In the genomic region with DNA sequence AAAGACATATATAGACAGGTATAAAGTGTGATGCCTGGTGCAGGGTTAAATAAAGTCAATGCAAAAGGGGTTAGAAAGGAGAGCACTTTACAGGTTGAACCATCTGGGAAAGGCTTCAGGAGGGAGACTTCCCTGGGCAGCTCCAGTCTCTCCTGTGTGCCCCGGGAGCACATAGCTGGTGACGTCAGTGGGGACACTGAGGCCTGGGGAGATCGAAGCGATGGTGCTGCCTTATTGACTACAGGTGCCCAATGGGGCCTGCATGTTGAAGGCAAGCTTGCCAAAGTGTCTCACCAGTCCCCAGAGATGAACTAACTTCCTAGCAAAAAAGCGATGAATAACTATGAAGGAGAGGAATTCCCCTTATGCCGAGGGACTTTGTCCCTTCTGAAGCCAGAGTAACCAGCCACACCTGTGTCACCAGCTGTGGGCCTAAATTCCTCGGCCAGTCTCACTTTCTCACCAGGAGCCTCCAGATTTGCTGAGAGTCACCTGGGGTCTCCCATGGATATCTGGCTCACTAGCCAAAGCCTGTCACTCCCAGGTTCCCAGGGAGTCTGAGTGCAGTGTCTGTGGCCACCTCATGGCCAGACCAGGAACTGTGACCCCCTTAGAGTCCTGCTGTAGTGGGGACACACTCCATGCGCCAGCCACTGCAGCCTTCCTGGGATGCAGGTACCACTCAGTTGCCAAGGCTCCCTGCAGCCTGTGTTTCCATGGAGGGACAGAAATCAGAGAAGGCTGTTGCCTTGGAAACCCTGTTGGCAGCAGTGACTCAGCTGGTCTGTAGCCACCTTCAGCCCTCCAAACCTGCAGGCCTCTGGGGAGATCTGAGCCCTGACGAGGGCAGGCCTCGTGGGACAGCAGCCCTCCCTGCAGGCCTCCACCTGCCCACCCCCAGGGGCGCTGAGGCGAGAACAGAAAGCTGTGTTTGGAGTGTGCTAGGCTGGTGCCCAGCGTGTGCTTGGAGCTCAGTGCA, we compare ENCODE assay signal across 8 cellular contexts.
DNase-seq lines count a peak whose midpoint lies in the region; ATAC-seq and TF ChIP-seq lines count a peak whose summit lies in the region.

No MANE protein-coding gene starts in this region.

- H3K9me3 Mint-ChIP-seq in activated T-helper 17 cell treated with anti-CD3 and anti-CD28 coated beads, Interleukin-2, amount 50 U/mL, for 72 hours, result peaks cover 5% of the 10 kb centered on the region

- H3K4me3 ChIP-seq in brain microvascular endothelial cell (ENCODE audit: low read depth, low read length), result no peak overlapping the region

- in situ Hi-C loops in brain microvascular endothelial cell (cut with HindIII; ENCODE audit: low pct_ligation_motif_present, low sequenced_read_pairs), result no loop called here

- H3K27me3 ChIP-seq in brain microvascular endothelial cell (replicated peaks), result no peaks in the 10 kb centered on the region

- H3K36me3 Mint-ChIP-seq in activated T-helper 17 cell treated with anti-CD3 and anti-CD28 coated beads, Interleukin-2, amount 50 U/mL, for 72 hours (ENCODE audit: low read depth), result peaks cover 8% of the 10 kb centered on the region

- no peak overlapping the region for H3K27ac Mint-ChIP-seq in activated T-helper 17 cell treated with anti-CD3 and anti-CD28 coated beads, Interleukin-2, amount 50 U/mL, for 72 hours

- intact Hi-C loops in posterior cingulate gyrus (cut with DNase I), result no loop called here

- peak; percentile 55 for DNase-seq in NAMALWA (ENCODE audit: low spot score)
- DNase-seq in brain microvascular endothelial cell, result no peak
- DNase-seq in posterior cingulate gyrus, result peak in 8 of 10 donors; percentile 44 to 93 (median 71)
- DNase-seq in NCI-H1048 (lab: John Stamatoyannopoulos, UW), result no peak
- no peak for DNase-seq in LoVo (ENCODE audit: low spot score)

- TF ChIP-seq CTCF in brain microvascular endothelial cell (IDR thresholded peaks at IDR 0.05; ENCODE audit: low read depth, low read length, missing control alignments), result peak; percentile 72

- H3K4me1 Mint-ChIP-seq in activated T-helper 17 cell treated with anti-CD3 and anti-CD28 coated beads, Interleukin-2, amount 50 U/mL, for 72 hours, result no peaks in the 10 kb centered on the region

- ATAC-seq in GM19023 (IDR thresholded peaks at IDR 0.05; ENCODE audit: unreplicated experiment) (peak; percentile 59), GM21381 (IDR thresholded peaks at IDR 0.05; ENCODE audit: unreplicated experiment) (no peak)
- no peak for ATAC-seq in activated T-helper 17 cell treated with anti-CD3 and anti-CD28 coated beads, Interleukin-2, amount 50 U/mL, for 72 hours (replicated peaks)

- no peaks in the 10 kb centered on the region for H3K27me3 Mint-ChIP-seq in activated T-helper 17 cell treated with anti-CD3 and anti-CD28 coated beads, Interleukin-2, amount 50 U/mL, for 72 hours

- no peak overlapping the region for H3K27ac ChIP-seq in brain microvascular endothelial cell

- H3K4me3 Mint-ChIP-seq in activated T-helper 17 cell treated with anti-CD3 and anti-CD28 coated beads, Interleukin-2, amount 50 U/mL, for 72 hours, result no peak overlapping the region

- peaks cover 48% of the 10 kb centered on the region for H3K36me3 ChIP-seq in brain microvascular endothelial cell (replicated peaks)

Comparison
In these comparisons a context has a peak if more than half of its experiments do, and no peak if none do; other contexts are left out.
1. DNase-seq: peak in NAMALWA (single experiment) and posterior cingulate gyrus (8 of 10); none in brain microvascular endothelial cell (single experiment), NCI-H1048 (single experiment) and LoVo (single experiment).